Comparison of ENCODE assay signal across 8 cellular contexts in the genomic region with DNA sequence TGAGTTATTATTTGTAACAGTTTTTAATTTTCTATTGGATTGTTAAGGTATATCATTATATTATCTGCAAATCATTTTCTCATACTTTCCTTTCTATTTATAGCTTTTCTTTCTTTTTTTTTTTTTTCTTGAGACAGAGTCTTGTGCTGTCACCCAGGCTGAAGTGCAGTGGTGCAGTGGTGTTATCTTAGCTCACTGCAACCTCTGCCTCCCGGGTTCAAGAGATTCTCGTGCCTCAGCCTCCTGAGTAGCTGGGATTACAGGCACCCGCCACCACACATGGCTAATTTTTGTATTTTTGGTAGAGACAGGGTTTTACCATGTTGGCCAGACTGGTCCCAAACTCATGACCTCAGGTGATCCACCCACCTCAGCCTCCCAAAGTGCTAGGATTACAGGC. TPM values are rescaled to one million over a fixed set of nuclear protein-coding genes. Genes with fewer than 3 reads are reported as not detected.
DNase-seq lines count a peak whose midpoint lies in the region; ATAC-seq and TF ChIP-seq lines count a peak whose summit lies in the region.
"Not testable (repeated sequence)": the region's sequence is repeated elsewhere in the genome, so short reads cannot be mapped to it uniquely, and the experiment has no call there.

No MANE protein-coding gene starts in this region.

- not testable (repeated sequence) for H3K4me2 ChIP-seq in mesenchymal stem cell (ENCODE audit: low read length, poor library complexity, severe bottlenecking)

- peak overlapping the region in 1 of 2 experiments; percentile 75 for H3K4ac ChIP-seq in mesenchymal stem cell (ENCODE audit: low read depth in 1 of 2, low read length in 2 of 2)

- H2BK12ac ChIP-seq in mesenchymal stem cell (ENCODE audit: low read length in 2 of 2): peak overlapping the region; percentile 39 to 69

- H3K23ac ChIP-seq in mesenchymal stem cell (ENCODE audit: low read length in 2 of 2): not testable (repeated sequence)

- peak overlapping the region in 1 of 2 experiments; percentile 76 for H3K18ac ChIP-seq in mesenchymal stem cell (ENCODE audit: low read depth in 1 of 2, low read length in 2 of 2)

- H3K79me1 ChIP-seq in mesenchymal stem cell (replicated peaks; ENCODE audit: low read length, poor library complexity, severe bottlenecking): peaks cover 32% of the 10 kb centered on the region

- H2BK5ac ChIP-seq in mesenchymal stem cell (ENCODE audit: low read depth, low read length, poor library complexity, severe bottlenecking): not testable (repeated sequence)

- not testable (repeated sequence) for H3K9me3 ChIP-seq in AG04450 (ENCODE audit: control insufficient read depth, insufficient read depth, low read length); adipocyte (ENCODE audit: control insufficient read depth, low read length); heart right ventricle; mesenchymal stem cell (ENCODE audit: control insufficient read depth, low read length); psoas muscle; thoracic aorta

- H3K27ac ChIP-seq in AG04450 (ENCODE audit: low read depth, low read length) (peak overlapping the region; percentile 55), heart right ventricle (peak overlapping the region in 8 of 10 donors; percentile 21 to 73 (median 58)), psoas muscle (peak overlapping the region; percentile 89), thoracic aorta (peak overlapping the region; percentile 59 to 71)
- not testable (repeated sequence) for H3K27ac ChIP-seq in mesenchymal stem cell (ENCODE audit: low read length, poor library complexity, severe bottlenecking)

- H2AK5ac ChIP-seq in mesenchymal stem cell (ENCODE audit: low read length, severe bottlenecking): not testable (repeated sequence)

- DNase-seq in AG04450 (ENCODE audit: low read depth, low spot score); LNCaP clone FGC (ENCODE audit: low read depth); adipocyte (ENCODE audit: low read depth); heart right ventricle; mesenchymal stem cell; psoas muscle; thoracic aorta (ENCODE audit: low spot score): not testable (repeated sequence)
- DNase-seq in choroid plexus epithelial cell (ENCODE audit: low read depth): peak; percentile 15

- H3K9ac ChIP-seq in adipocyte (ENCODE audit: low read length) (peak overlapping the region; percentile 23), mesenchymal stem cell (ENCODE audit: low read length) (peak overlapping the region; percentile 43)

- WGBS in heart right ventricle, 2 donors: 91 to 97% methylated on average over 3 of the region's 3 CpGs
- 92% methylated on average over 3 of the region's 3 CpGs for WGBS in mesenchymal stem cell
- WGBS in psoas muscle, 3 donors: 94 to 97% (median 95%) methylated on average over 3 of the region's 3 CpGs

- not testable (repeated sequence) for H2AFZ ChIP-seq in mesenchymal stem cell (ENCODE audit: low read depth, low read length)

- TF ChIP-seq CTCF in AG04450 (IDR thresholded peaks at IDR 0.05; ENCODE audit: low read depth, low read length); LNCaP clone FGC (IDR thresholded peaks at IDR 0.05; ENCODE audit: control insufficient read depth, extremely low read depth, insufficient read depth); choroid plexus epithelial cell (conservative IDR thresholded peaks at IDR 0.05; ENCODE audit: low read depth, low read length); heart right ventricle (IDR thresholded peaks at IDR 0.05); psoas muscle (IDR thresholded peaks at IDR 0.05); thoracic aorta (IDR thresholded peaks at IDR 0.05): not testable (repeated sequence)

- H3K4me3 ChIP-seq in AG04450 (ENCODE audit: low read depth, low read length); choroid plexus epithelial cell (ENCODE audit: low read depth, low read length); heart right ventricle; psoas muscle; thoracic aorta: not testable (repeated sequence)
- H3K4me3 ChIP-seq in LNCaP clone FGC (ENCODE audit: low read depth, low read length) (peak overlapping the region; percentile 26; the same call in 1 of the 2 replicates), adipocyte (ENCODE audit: low read length) (peak overlapping the region; percentile 51), mesenchymal stem cell (ENCODE audit: insufficient read depth in 1 of 2, low read depth in 1 of 2, low read length in 2 of 2) (peak overlapping the region in 1 of 2 experiments; percentile 33)

- not testable (repeated sequence) for ATAC-seq in heart right ventricle; thoracic aorta (ENCODE audit: insufficient number of reproducible peaks, low FRiP score, low read depth)
- peak in 1 of 4 donors; percentile 21 for ATAC-seq in psoas muscle

- peaks cover 26% of the 10 kb centered on the region for H3K4me1 ChIP-seq in adipocyte (ENCODE audit: control insufficient read depth, insufficient read depth, low read length)
- peaks cover 0 to 24% (median 7%) of the 10 kb centered on the region in 9 donors for H3K4me1 ChIP-seq in heart right ventricle
- H3K4me1 ChIP-seq in mesenchymal stem cell (ENCODE audit: control insufficient read depth, insufficient read depth, low read depth, low read length): not testable (repeated sequence)
- H3K4me1 ChIP-seq in psoas muscle: peaks cover 29% of the 10 kb centered on the region
- H3K4me1 ChIP-seq in thoracic aorta (ENCODE audit: control insufficient read depth in 1 of 2, low read depth in 2 of 2): peaks cover 3 to 22% of the 10 kb centered on the region in 2 donors

- not testable (repeated sequence) for H3K14ac ChIP-seq in mesenchymal stem cell (ENCODE audit: low read length in 2 of 2)

- POLR2A ChIA-PET in AG04450 (lab: Yijun Ruan, JAX): interaction anchor here (0.6 to 1.9 kb wide), 7 partner anchors 11 to 207 kb away, joined by 3 to 45 read pairs (median 7); a partner anchor contains a TSS

- H2BK15ac ChIP-seq in mesenchymal stem cell (ENCODE audit: low read depth, poor library complexity, severe bottlenecking): not testable (repeated sequence)

- H4K91ac ChIP-seq in mesenchymal stem cell (ENCODE audit: low read length): not testable (repeated sequence)

- H3K27me3 ChIP-seq in AG04450 (ENCODE audit: control insufficient read depth, insufficient read depth, low read length); adipocyte (replicated peaks; ENCODE audit: control insufficient read depth, insufficient read depth, low read length); mesenchymal stem cell (ENCODE audit: control insufficient read depth in 1 of 2, insufficient read depth in 1 of 2, low read length in 2 of 2); psoas muscle (ENCODE audit: insufficient read depth in 3 of 3, low read length in 2 of 3); thoracic aorta (replicated peaks; ENCODE audit: insufficient read depth): not testable (repeated sequence)
- peaks cover 0 to 47% (median 0%) of the 10 kb centered on the region in 7 donors for H3K27me3 ChIP-seq in heart right ventricle

- H2BK120ac ChIP-seq in mesenchymal stem cell (ENCODE audit: low read depth, low read length): not testable (repeated sequence)

- H3K36me3 ChIP-seq in adipocyte (ENCODE audit: control insufficient read depth, insufficient read depth, low read length, severe bottlenecking): peaks cover 45% of the 10 kb centered on the region
- H3K36me3 ChIP-seq in heart right ventricle: peaks cover 0 to 86% (median 10%) of the 10 kb centered on the region in 9 donors
- peaks cover 32 to 69% of the 10 kb centered on the region in 2 experiments for H3K36me3 ChIP-seq in mesenchymal stem cell (ENCODE audit: control insufficient read depth in 1 of 2, insufficient read depth in 2 of 2, low read depth in 1 of 2, low read length in 2 of 2)
- peaks cover 0 to 50% of the 10 kb centered on the region in 2 donors for H3K36me3 ChIP-seq in psoas muscle (ENCODE audit: insufficient read depth in 1 of 2, low read depth in 1 of 2)
- H3K36me3 ChIP-seq in thoracic aorta: not testable (repeated sequence)

- CTCF ChIA-PET in AG04450 (lab: Charles Lee): interaction anchor here (1.1 to 1.9 kb wide), 4 partner anchors 13 to 1692 kb away, joined by 5 to 7 read pairs (median 6); no protein-coding TSS in a partner anchor

- intact Hi-C loops in heart right ventricle (cut with DNase I): loop anchor here in 1 of 10 donors (1.0 kb wide), 1 partner anchor 46 kb away; no protein-coding TSS in a partner anchor
- intact Hi-C loops in psoas muscle (cut with DNase I): not testable (repeated sequence)

- H4K8ac ChIP-seq in mesenchymal stem cell (ENCODE audit: low read length): not testable (repeated sequence)

RNA-seq across cellular contexts. Expression of a gene that starts 29.0 kb away (rescaled TPM):
- 15.9 and 20.3 TPM in 2 replicates for polyA plus RNA-seq in AG04450 (2011; rRNA removed)
- polyA minus RNA-seq in AG04450 (2011; rRNA and poly(A)+ RNA removed): 19.9 and 24.9 TPM in 2 replicates
- 10 to 100 TPM; 13.3 to 26.6 (median 17.7) TPM for total RNA-seq in heart right ventricle
- 1 to 10 TPM; 2.7 to 5.6 TPM for polyA plus RNA-seq in heart right ventricle
- 8.9 TPM for polyA plus RNA-seq in mesenchymal stem cell (2013, experiment 1 of 2)
- polyA plus RNA-seq in mesenchymal stem cell (2013, experiment 2 of 2): 8.9 TPM
- total RNA-seq in psoas muscle: 10 to 100 TPM; 23.2 to 25.0 (median 23.8) TPM
- 10 to 100 TPM in 1 of 3 donors, 1 to 10 TPM in 2; 4.7 to 13.6 (median 5.3) TPM for polyA plus RNA-seq in psoas muscle
- 10 to 100 TPM; 22.6 to 34.6 TPM for total RNA-seq in thoracic aorta

RNA-seq across cellular contexts. Expression of a gene that starts 31.2 kb away (rescaled TPM):
- polyA plus RNA-seq in AG04450 (2011; rRNA removed) (38.4 and 39.2 TPM in 2 replicates), heart right ventricle (1 to 10 TPM; 2.9 to 3.5 TPM), psoas muscle (1 to 10 TPM; 1.6 to 4.4 (median 2.7) TPM)
- polyA minus RNA-seq in AG04450 (2011; rRNA and poly(A)+ RNA removed): 74.1 and 75.7 TPM in 2 replicates
- total RNA-seq in heart right ventricle (10 to 100 TPM in 1 of 10 donors, 1 to 10 TPM in 9; 3.2 to 11.8 (median 4.7) TPM), psoas muscle (1 to 10 TPM; 3.1 to 4.8 (median 3.8) TPM), thoracic aorta (10 to 100 TPM; 22.1 to 32.9 TPM)
- polyA plus RNA-seq in mesenchymal stem cell (2013, experiment 1 of 2): 25.6 TPM
- 24.9 TPM for polyA plus RNA-seq in mesenchymal stem cell (2013, experiment 2 of 2)
